Comparison of ENCODE assay signal across 9 cellular contexts in genomic region chr2:158071018-158071417, GRCh38. TPM values are rescaled to one million over a fixed set of nuclear protein-coding genes. Genes with fewer than 3 reads are reported as not detected.
"Had no signal": no experiment of that assay in that cellular context is flagged by ENCODE, and none has a peak within 500 bp of the region (broad histone marks: within the 10 kb centered on the region; RNA-seq: fewer than 3 reads in every experiment).

No MANE protein-coding gene starts in this region.

- FAIRE-seq: G401.6, GM12878, GM12891, GM12892, GM18507, GM19239 had no signal

- ATAC-seq: GM12878 had no signal

- DNase-seq: GDM1, GF-D8 had no signal

- H3K4me3 ChIP-seq: GM12878 had no signal

RNA-seq across cellular contexts. Expression of gene UPP2, which starts 30.7 kb away (rescaled TPM):
- total RNA-seq: G401, GM12878 had no signal
- polyA plus RNA-seq: GM12878 had no signal
